ENCODE assay signal across 11 cellular contexts in the genomic region with DNA sequence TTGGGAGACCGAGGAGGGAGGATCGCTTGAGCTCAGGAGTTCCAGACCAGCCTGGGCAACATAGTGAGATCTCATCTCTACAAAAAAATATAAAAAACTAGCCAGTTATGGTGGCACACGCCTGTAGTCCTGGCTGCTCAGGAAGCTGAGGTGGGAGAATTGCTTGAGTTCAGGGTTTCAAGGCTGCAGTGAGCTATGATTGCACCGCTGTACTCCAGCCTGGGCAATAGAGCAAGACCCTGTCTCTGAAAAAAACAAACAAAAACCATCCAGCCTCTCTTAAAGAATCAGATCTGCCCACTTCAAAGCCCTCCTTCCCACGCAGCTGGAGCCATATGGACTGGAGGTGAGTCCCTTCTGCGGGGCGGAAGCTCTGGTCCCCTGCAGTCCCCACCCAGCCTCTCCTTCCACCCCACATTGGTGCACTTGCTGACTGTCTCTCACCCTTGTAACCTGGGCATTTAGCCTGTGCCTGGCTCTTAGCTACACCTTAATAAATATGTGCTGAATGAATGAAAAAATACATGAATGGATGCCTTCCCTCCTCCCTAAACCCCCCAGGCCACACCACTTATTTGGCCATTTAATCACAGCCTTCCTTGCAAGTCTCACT. TPM values are rescaled to one million over a fixed set of nuclear protein-coding genes. Genes with fewer than 3 reads are reported as not detected.
DNase-seq lines count a peak whose midpoint lies in the region; ATAC-seq, FAIRE-seq and TF ChIP-seq lines count a peak whose summit lies in the region.
"Had no signal": no experiment of that assay in that cellular context is flagged by ENCODE, and none has a peak within 500 bp of the region (broad histone marks: within the 10 kb centered on the region; RNA-seq: fewer than 3 reads in every experiment).

No MANE protein-coding gene starts in this region.

- H3K4ac ChIP-seq in neuronal stem cell (ENCODE audit: low read length) = no peak overlapping the region

- FAIRE-seq in HepG2 (lab: Jason Lieb, UNC) = no peak
- FAIRE-seq: colon had no signal

- H3K27ac ChIP-seq in HepG2 (ENCODE audit: extremely low read length, insufficient read depth, low read length) (no peak overlapping the region), right lobe of liver (no peak overlapping the region), ectodermal cell (ENCODE audit: insufficient read depth, low read depth, low read length, poor library complexity, severe bottlenecking) (peak overlapping the region; percentile 40), neuronal stem cell (replicated peaks; ENCODE audit: low read length) (peak overlapping the region; percentile 86), vagina (peak overlapping the region; percentile 77), colonic mucosa (no peak overlapping the region), Karpas-422 (ENCODE audit: low read length) (no peak overlapping the region)

- H3K14ac ChIP-seq in neuronal stem cell (ENCODE audit: low read length) = no peak overlapping the region

- TF ChIP-seq CTCF in HepG2 (CRISPR knock-in tag; IDR thresholded peaks at IDR 0.05) = no peak
- TF ChIP-seq CTCF in right lobe of liver (IDR thresholded peaks at IDR 0.05) = no peak
- TF ChIP-seq CTCF in vagina (IDR thresholded peaks at IDR 0.05) = no peak
- no peak for TF ChIP-seq CTCF in colonic mucosa (IDR thresholded peaks at IDR 0.05)

- intact Hi-C loops in HepG2 (cut with micrococcal nuclease; ENCODE audit: unreplicated experiment) = no loop called here
- intact Hi-C loops in right lobe of liver (cut with DNase I) = no loop called here
- intact Hi-C loops in vagina (cut with DNase I) = no loop called here
- intact Hi-C loops in colonic mucosa (cut with DNase I) = no loop called here

- H2BK120ac ChIP-seq in neuronal stem cell (ENCODE audit: low read depth, low read length) = peak overlapping the region; percentile 2

- DNase-seq in HepG2 (ENCODE audit: low spot score) (no peak), right lobe of liver (no peak), neuronal stem cell (ENCODE audit: low spot score) (no peak), vagina (ENCODE audit: extremely low spot score in 2 of 2) (no peak), NOMO-1 treated with DMSO at 0.1 percent for 48 hours (lab: John Stamatoyannopoulos, UW; ENCODE audit: unreplicated experiment) (no peak), colonic mucosa (no peak), Karpas-422 (no peak)
- DNase-seq: AML-193 had no signal

- ATAC-seq in HepG2 (no peak), right lobe of liver (no peak)

- CTCF ChIA-PET in HepG2 (lab: Yijun Ruan, JAX; ENCODE audit: low intra/inter-chr PET ratio, low total read pairs) = no interaction called here

- BruUV-seq in HepG2 (replicated peaks; lab: Mats Ljungman, UMichigan) = no TSS peak

- no peak for TF ChIP-seq RAD21 in HepG2 (CRISPR knock-in tag; IDR thresholded peaks at IDR 0.05)

- H2BK15ac ChIP-seq in neuronal stem cell (ENCODE audit: low read length) = peak overlapping the region; percentile 8

- no peak overlapping the region for H4K8ac ChIP-seq in neuronal stem cell (ENCODE audit: low read depth, low read length)

- H3K27me3 ChIP-seq in HepG2 (ENCODE audit: control insufficient read depth in 1 of 2, insufficient read depth in 2 of 2, low read length in 2 of 2) = no peaks in the 10 kb centered on the region
- H3K27me3 ChIP-seq in right lobe of liver = no peaks in the 10 kb centered on the region
- no peaks in the 10 kb centered on the region for H3K27me3 ChIP-seq in ectodermal cell (ENCODE audit: control insufficient read depth, insufficient read depth, low read length, poor library complexity, severe bottlenecking)
- no peaks in the 10 kb centered on the region for H3K27me3 ChIP-seq in neuronal stem cell (ENCODE audit: control insufficient read depth in 3 of 3, insufficient read depth in 3 of 3, low read depth in 1 of 3, low read length in 3 of 3)
- no peaks in the 10 kb centered on the region for H3K27me3 ChIP-seq in vagina
- no peaks in the 10 kb centered on the region for H3K27me3 ChIP-seq in colonic mucosa
- peaks cover 2% of the 10 kb centered on the region; the same call in 1 of the 2 replicates for H3K27me3 ChIP-seq in Karpas-422 (ENCODE audit: low read length)

- H4K20me1 ChIP-seq in HepG2 (ENCODE audit: insufficient read depth, low read length) (no peaks in the 10 kb centered on the region), Karpas-422 (ENCODE audit: insufficient read depth, low read depth, low read length) (no peaks in the 10 kb centered on the region)

- H3K79me2 ChIP-seq in HepG2 (ENCODE audit: insufficient read depth, low read length) = no peaks in the 10 kb centered on the region
- H3K79me2 ChIP-seq in Karpas-422 (ENCODE audit: low read length) = no peaks in the 10 kb centered on the region

- no peak overlapping the region for H2AK5ac ChIP-seq in neuronal stem cell (ENCODE audit: low read depth, low read length)

- WGBS in HepG2 (ENCODE audit: low lambda C conversion rate) = 52% methylated on average over 7 of the region's 7 CpGs
- WGBS in right lobe of liver (ENCODE audit: insufficient coverage, low coverage, low lambda C conversion rate, missing lambda C conversion rate) = 95% methylated on average over 3 of the region's 7 CpGs
- 93 to 94% methylated on average over 7 of the region's 7 CpGs for WGBS in ectodermal cell, 2 experiments
- no CpG with 5 or more reads among the region's 7 CpGs for WGBS in neuronal stem cell (ENCODE audit: extremely low coverage in 2 of 2, insufficient read length in 2 of 2, insufficient replicate concordance in 1 of 2), 2 donors

- H3K9me3 ChIP-seq in HepG2 (ENCODE audit: low read length) = no peaks in the 10 kb centered on the region
- no peaks in the 10 kb centered on the region for H3K9me3 ChIP-seq in right lobe of liver
- H3K9me3 ChIP-seq in ectodermal cell (ENCODE audit: control insufficient read depth, low read length) = no peaks in the 10 kb centered on the region
- H3K9me3 ChIP-seq in neuronal stem cell (replicated peaks in 1 of 2; ENCODE audit: control insufficient read depth in 2 of 2, insufficient read depth in 1 of 2, low read depth in 1 of 2, low read length in 2 of 2) = no peaks in the 10 kb centered on the region
- no peaks in the 10 kb centered on the region for H3K9me3 ChIP-seq in vagina
- no peaks in the 10 kb centered on the region for H3K9me3 ChIP-seq in colonic mucosa
- no peaks in the 10 kb centered on the region for H3K9me3 ChIP-seq in Karpas-422 (ENCODE audit: low read length)

- peaks cover 66% of the 10 kb centered on the region for H3K4me1 ChIP-seq in HepG2 (ENCODE audit: insufficient read depth, low read length)
- H3K4me1 ChIP-seq in right lobe of liver = peaks cover 0 to 23% (median 11%) of the 10 kb centered on the region in 4 donors
- H3K4me1 ChIP-seq in ectodermal cell (ENCODE audit: control insufficient read depth, insufficient read depth, low read length) = peaks cover 11% of the 10 kb centered on the region
- H3K4me1 ChIP-seq in neuronal stem cell (ENCODE audit: control insufficient read depth in 2 of 2, insufficient read depth in 1 of 2, low read depth in 1 of 2, low read length in 2 of 2) = peaks cover 8 to 10% of the 10 kb centered on the region in 2 donors
- peaks cover 30% of the 10 kb centered on the region for H3K4me1 ChIP-seq in vagina
- no peaks in the 10 kb centered on the region for H3K4me1 ChIP-seq in colonic mucosa
- H3K4me1 ChIP-seq in Karpas-422 (ENCODE audit: low read length) = no peaks in the 10 kb centered on the region

- H3K4me2 ChIP-seq in HepG2 (ENCODE audit: low read depth, low read length) (peak overlapping the region; percentile 74), neuronal stem cell (ENCODE audit: insufficient read depth, low read length, poor library complexity, severe bottlenecking) (no peak overlapping the region), Karpas-422 (ENCODE audit: low read depth, low read length, poor library complexity, severe bottlenecking) (no peak overlapping the region)

- H2BK12ac ChIP-seq in neuronal stem cell (ENCODE audit: low read length) = no peak overlapping the region

- H3K9ac ChIP-seq in HepG2 (ENCODE audit: insufficient read depth, low read depth, low read length) = peak overlapping the region; percentile 17
- H3K9ac ChIP-seq in neuronal stem cell (ENCODE audit: low read depth, low read length, poor library complexity) = no peak overlapping the region
- no peak overlapping the region for H3K9ac ChIP-seq in colonic mucosa (ENCODE audit: low read depth in 2 of 2, low read length in 2 of 2)
- H3K9ac ChIP-seq in Karpas-422 (ENCODE audit: low read length) = no peak overlapping the region

- H2AFZ ChIP-seq in HepG2 (ENCODE audit: low read length) = peak overlapping the region; percentile 57
- peak overlapping the region; percentile 89 for H2AFZ ChIP-seq in neuronal stem cell (ENCODE audit: low read length)
- H2AFZ ChIP-seq in Karpas-422 (ENCODE audit: low read length) = no peak overlapping the region

- TF ChIP-seq EP300 in HepG2 (IDR thresholded peaks at IDR 0.05; ENCODE audit: low read depth in 2 of 2, low read length in 2 of 2) = no peak
- TF ChIP-seq EP300 in HepG2 (CRISPR knock-in tag; IDR thresholded peaks at IDR 0.05; ENCODE audit: borderline replicate concordance) = no peak

- H3K23ac ChIP-seq in neuronal stem cell (ENCODE audit: low read depth, low read length, poor library complexity) = no peak overlapping the region

- POLR2A ChIA-PET in HepG2 (lab: Yijun Ruan, JAX) = interaction anchor here (0.5 to 1.5 kb wide), 3 partner anchors 8 to 567 kb away, joined by 3 to 8 read pairs (median 3); no protein-coding TSS in a partner anchor

- no peak overlapping the region for H4K91ac ChIP-seq in neuronal stem cell (ENCODE audit: low read depth, low read length, poor library complexity)

- peak overlapping the region; percentile 68 for H2BK5ac ChIP-seq in neuronal stem cell (ENCODE audit: low read length)

- H3K4me3 ChIP-seq in HepG2 (replicated peaks in 1 of 3; ENCODE audit: insufficient read depth in 1 of 3, low read depth in 2 of 3, low read length in 3 of 3) (peak overlapping the region in 2 of 3 experiments; percentile 10 to 58; a peak in 3 of 6 replicates), right lobe of liver (no peak overlapping the region), ectodermal cell (ENCODE audit: insufficient read depth, low read depth, low read length) (no peak overlapping the region), neuronal stem cell (ENCODE audit: low read length in 2 of 2) (peak overlapping the region in 1 of 2 donors; percentile 1), vagina (no peak overlapping the region), colonic mucosa (no peak overlapping the region), Karpas-422 (ENCODE audit: low read length) (no peak overlapping the region)

- TF ChIP-seq POLR2A in HepG2 (IDR thresholded peaks at IDR 0.05; ENCODE audit: insufficient read depth in 1 of 2, low read depth in 2 of 2, low read length in 2 of 2) (no peak), right lobe of liver (IDR thresholded peaks at IDR 0.05) (no peak), vagina (IDR thresholded peaks at IDR 0.05) (no peak)

- no peaks in the 10 kb centered on the region for H3K79me1 ChIP-seq in neuronal stem cell (ENCODE audit: low read depth, low read length)

- no peaks in the 10 kb centered on the region for H3K9me2 ChIP-seq in Karpas-422 (replicated peaks; ENCODE audit: insufficient read depth, low read length)

- H3K18ac ChIP-seq in neuronal stem cell (ENCODE audit: low read length) = peak overlapping the region; percentile 96

- H3K36me3 ChIP-seq in HepG2 (replicated peaks in 1 of 2; ENCODE audit: control insufficient read depth in 1 of 2, insufficient read depth in 2 of 2, low read length in 2 of 2) = no peaks in the 10 kb centered on the region
- H3K36me3 ChIP-seq in right lobe of liver = no peaks in the 10 kb centered on the region
- H3K36me3 ChIP-seq in ectodermal cell (ENCODE audit: control insufficient read depth, insufficient read depth, low read length) = no peaks in the 10 kb centered on the region
- no peaks in the 10 kb centered on the region for H3K36me3 ChIP-seq in neuronal stem cell (replicated peaks in 1 of 2; ENCODE audit: control insufficient read depth in 2 of 2, insufficient read depth in 2 of 2, low read length in 2 of 2)
- H3K36me3 ChIP-seq in vagina = no peaks in the 10 kb centered on the region
- H3K36me3 ChIP-seq in colonic mucosa = no peaks in the 10 kb centered on the region
- no peaks in the 10 kb centered on the region for H3K36me3 ChIP-seq in Karpas-422 (ENCODE audit: insufficient read depth, low read length)

- in situ Hi-C loops in HepG2 (cut with HindIII; ENCODE audit: extremely low pct_ligation_motif_present, low pct_unique_long_range_greater_than_20kb) = no loop called here

RNA-seq across cellular contexts. Expression of a gene that starts 7.2 kb away (rescaled TPM):
- total RNA-seq in HepG2 (2016; rRNA removed; fragmentation: Illumina TruSeq; extraction: Trizol) (22.2 and 26.6 TPM in 2 replicates), right lobe of liver (10 to 100 TPM in 2 of 6 experiments, 1 to 10 TPM in 4; 6.6 to 11.1 (median 8.5) TPM), vagina (4.7 TPM), colonic mucosa (10 to 100 TPM; 16.6 to 35.6 TPM)
- 1.9 TPM in 2 replicates for total RNA-seq in HepG2 (2016; cell fraction: cytosol; rRNA removed; fragmentation: Illumina TruSeq; extraction: Trizol; ENCODE audit: low read depth)
- 21.4 and 26.1 TPM in 2 replicates for total RNA-seq in HepG2 (2016; cell fraction: insoluble cytoplasmic fraction; rRNA removed; fragmentation: Illumina TruSeq; extraction: Trizol)
- total RNA-seq in HepG2 (2016; cell fraction: membrane; rRNA removed; fragmentation: Illumina TruSeq; extraction: Trizol) = 10.5 and 11.8 TPM in 2 replicates
- 12.5 and 14.9 TPM in 2 replicates for total RNA-seq in HepG2 (2016; cell fraction: nucleus; rRNA removed; fragmentation: Illumina TruSeq; extraction: Trizol)
- polyA plus RNA-seq in HepG2 (2011; rRNA removed) = 6.0 and 6.9 TPM in 2 replicates
- polyA plus RNA-seq in HepG2 (2011; cell fraction: cytosol; rRNA removed) = 2.8 and 4.1 TPM in 2 replicates
- polyA plus RNA-seq in HepG2 (2011; cell fraction: nucleus; rRNA removed) = 2.6 and 3.1 TPM in 2 replicates
- polyA plus RNA-seq in HepG2 (2012) = 4.6 and 4.9 TPM in 2 replicates
- polyA plus RNA-seq in HepG2 (2016; cell fraction: cytosol; fragmentation: Illumina TruSeq; extraction: Trizol; ENCODE audit: low read depth) = 0.35 and 0.57 TPM in 2 replicates
- 8.8 and 9.1 TPM in 2 replicates for polyA plus RNA-seq in HepG2 (2016; cell fraction: insoluble cytoplasmic fraction; fragmentation: Illumina TruSeq; extraction: Trizol; ENCODE audit: low read depth)
- 2.6 and 2.7 TPM in 2 replicates for polyA plus RNA-seq in HepG2 (2016; cell fraction: membrane; fragmentation: Illumina TruSeq; extraction: Trizol; ENCODE audit: low read depth)
- polyA plus RNA-seq in HepG2 (2016; cell fraction: nucleus; fragmentation: Illumina TruSeq; extraction: Trizol; ENCODE audit: insufficient read depth, low read depth) = 13.0 and 13.3 TPM in 2 replicates
- 3.1 and 8.3 TPM in 2 replicates for polyA minus RNA-seq in HepG2 (2011; rRNA and poly(A)+ RNA removed; ENCODE audit: low replicate concordance)
- polyA minus RNA-seq in HepG2 (2011; cell fraction: cytosol; rRNA and poly(A)+ RNA removed) = 22.0 and 24.4 TPM in 2 replicates
- polyA minus RNA-seq in HepG2 (2011; cell fraction: nucleus; rRNA and poly(A)+ RNA removed) = 10.6 and 14.4 TPM in 2 replicates
- 19.1 TPM for polyA plus RNA-seq in ectodermal cell (2013, experiment 1 of 4)
- polyA plus RNA-seq in ectodermal cell (2013, experiment 2 of 4) = 22.5 TPM
- polyA plus RNA-seq in ectodermal cell (2013, experiment 3 of 4) = 9.5 TPM
- 10.8 TPM for polyA plus RNA-seq in ectodermal cell (2013, experiment 4 of 4)
- 9.2 TPM for polyA plus RNA-seq in neuronal stem cell (2013, experiment 1 of 2)
- 10.3 TPM for polyA plus RNA-seq in neuronal stem cell (2013, experiment 2 of 2)
- total RNA-seq in Karpas-422 (2014; rRNA removed; shearing (Covaris generic); ENCODE audit: low replicate concordance) = 2.6 and 5.9 TPM in 2 replicates

RNA-seq across cellular contexts. Expression of a gene that starts 32.9 kb away (rescaled TPM):
- not detected in 2 replicates for total RNA-seq in HepG2 (2016; rRNA removed; fragmentation: Illumina TruSeq; extraction: Trizol)
- not detected in 2 replicates for total RNA-seq in HepG2 (2016; cell fraction: cytosol; rRNA removed; fragmentation: Illumina TruSeq; extraction: Trizol; ENCODE audit: low read depth)
- total RNA-seq in HepG2 (2016; cell fraction: insoluble cytoplasmic fraction; rRNA removed; fragmentation: Illumina TruSeq; extraction: Trizol) = not detected in 2 replicates
- total RNA-seq in HepG2 (2016; cell fraction: membrane; rRNA removed; fragmentation: Illumina TruSeq; extraction: Trizol) = not detected in 2 replicates
- total RNA-seq in HepG2 (2016; cell fraction: nucleus; rRNA removed; fragmentation: Illumina TruSeq; extraction: Trizol) = not detected in 2 replicates
- 0.18 and 0.26 TPM in 2 replicates for polyA plus RNA-seq in HepG2 (2011; rRNA removed)
- polyA plus RNA-seq in HepG2 (2011; cell fraction: cytosol; rRNA removed) = 0.05 TPM in 2 replicates
- 1.9 and 2.1 TPM in 2 replicates for polyA plus RNA-seq in HepG2 (2011; cell fraction: nucleus; rRNA removed)
- polyA plus RNA-seq in HepG2 (2012) = 0.11 and 0.36 TPM in 2 replicates
- polyA plus RNA-seq in HepG2 (2016; cell fraction: cytosol; fragmentation: Illumina TruSeq; extraction: Trizol; ENCODE audit: low read depth) = not detected in 2 replicates
- not detected in 2 replicates for polyA plus RNA-seq in HepG2 (2016; cell fraction: insoluble cytoplasmic fraction; fragmentation: Illumina TruSeq; extraction: Trizol; ENCODE audit: low read depth)
- polyA plus RNA-seq in HepG2 (2016; cell fraction: membrane; fragmentation: Illumina TruSeq; extraction: Trizol; ENCODE audit: low read depth) = not detected in 2 replicates
- 0.13 TPM in 1 of 2 replicates, not detected in the other for polyA plus RNA-seq in HepG2 (2016; cell fraction: nucleus; fragmentation: Illumina TruSeq; extraction: Trizol; ENCODE audit: insufficient read depth, low read depth)
- polyA minus RNA-seq in HepG2 (2011; rRNA and poly(A)+ RNA removed; ENCODE audit: low replicate concordance) = 0.42 TPM in 1 of 2 replicates, not detected in the other
- not detected in 2 replicates for polyA minus RNA-seq in HepG2 (2011; cell fraction: cytosol; rRNA and poly(A)+ RNA removed)
- polyA minus RNA-seq in HepG2 (2011; cell fraction: nucleus; rRNA and poly(A)+ RNA removed) = 0.37 and 0.52 TPM in 2 replicates
- total RNA-seq in right lobe of liver = 10 to 100 TPM in 2 of 6 experiments, 1 to 10 TPM in 4; 4.8 to 13.8 (median 8.9) TPM
- polyA plus RNA-seq in ectodermal cell (2013, experiment 1 of 4) = 2.6 TPM
- 1.9 TPM for polyA plus RNA-seq in ectodermal cell (2013, experiment 2 of 4)
- polyA plus RNA-seq in ectodermal cell (2013, experiment 3 of 4) = 1.5 TPM
- polyA plus RNA-seq in ectodermal cell (2013, experiment 4 of 4) = 2.1 TPM
- 2.5 TPM for polyA plus RNA-seq in neuronal stem cell (2013, experiment 1 of 2)
- 2.3 TPM for polyA plus RNA-seq in neuronal stem cell (2013, experiment 2 of 2)
- total RNA-seq in vagina = 38.1 TPM
- 1 to 10 TPM; 1.9 to 2.9 TPM for total RNA-seq in colonic mucosa
- total RNA-seq in Karpas-422 (2014; rRNA removed; shearing (Covaris generic); ENCODE audit: low replicate concordance) = not detected in 2 replicates
- polyA plus RNA-seq: neural cell had no signal

Comparison
In these comparisons a context has a peak if more than half of its experiments do, and no peak if none do; other contexts are left out.
1. H3K4me3 ChIP-seq: peak in HepG2 (2 of 3); none in right lobe of liver (0 of 3), ectodermal cell (single experiment), vagina (0 of 2), colonic mucosa (single experiment) and Karpas-422 (single experiment).
2. H3K27ac ChIP-seq: peak in ectodermal cell (single experiment), neuronal stem cell (single experiment) and vagina (single experiment); none in HepG2 (single experiment), right lobe of liver (0 of 3), colonic mucosa (single experiment) and Karpas-422 (single experiment).